8 cellular contexts compared by ENCODE assay signal in the genomic region with DNA sequence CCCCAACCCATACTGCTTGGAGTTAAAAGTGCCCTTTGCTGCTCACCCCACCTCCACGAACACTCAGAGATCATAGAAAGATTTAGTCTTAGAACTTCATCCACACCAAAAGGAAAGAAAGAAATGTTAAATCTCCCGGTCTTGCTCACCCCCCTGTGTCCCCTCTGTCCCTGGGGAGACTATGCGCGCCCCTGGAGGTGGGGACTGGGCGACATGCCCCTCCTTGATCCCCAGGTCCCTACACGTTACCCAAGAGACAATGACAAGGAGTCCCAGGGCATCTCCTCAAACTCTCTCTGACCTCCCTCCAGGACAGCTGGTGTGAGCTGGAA. TPM values are rescaled to one million over a fixed set of nuclear protein-coding genes. Genes with fewer than 3 reads are reported as not detected.
DNase-seq lines count a peak whose midpoint lies in the region; ATAC-seq, FAIRE-seq and TF ChIP-seq lines count a peak whose summit lies in the region.

No MANE protein-coding gene starts in this region.

- no peaks in the 10 kb centered on the region for H3K9me1 ChIP-seq in endothelial cell of umbilical vein (replicated peaks; ENCODE audit: control insufficient read depth, extremely low read depth, insufficient read depth, low read length)

- TF ChIP-seq CTCF in endothelial cell of umbilical vein (IDR thresholded peaks at IDR 0.05; ENCODE audit: extremely low read depth in 1 of 2, insufficient read depth in 1 of 2, low read depth in 1 of 2, low read length in 2 of 2): no peak

- no peak for TF ChIP-seq POLR2A in endothelial cell of umbilical vein (IDR thresholded peaks at IDR 0.05; ENCODE audit: low read depth, low read length)

- DNase-seq in endothelial cell of umbilical vein (ENCODE audit: low read depth, low spot score): no peak
- DNase-seq in skeletal muscle cell (ENCODE audit: low read depth): no peak
- DNase-seq in stimulated activated CD4-positive, alpha-beta T cell treated with anti-CD3 and anti-CD28 coated beads, Interleukin-2, amount 100 ng/mL, for 48 hours: no peak
- DNase-seq in NCI-H1105 (lab: John Stamatoyannopoulos, UW): no peak
- no peak for DNase-seq in NCI-H146 (lab: John Stamatoyannopoulos, UW)

- H3K4me1 ChIP-seq in endothelial cell of umbilical vein (ENCODE audit: control insufficient read depth, extremely low read depth, insufficient read depth, low read length): no peaks in the 10 kb centered on the region

- no peaks in the 10 kb centered on the region for H3K36me3 ChIP-seq in endothelial cell of umbilical vein (ENCODE audit: control insufficient read depth in 2 of 2, extremely low read depth in 1 of 2, insufficient read depth in 2 of 2, low read length in 2 of 2)

- H3K4me3 ChIP-seq in endothelial cell of umbilical vein (replicated peaks in 1 of 3; ENCODE audit: insufficient read depth in 1 of 3, low read depth in 1 of 3, low read length in 3 of 3) (peak overlapping the region in 1 of 3 experiments; percentile 23), skeletal muscle cell (ENCODE audit: low read depth, low read length) (peak overlapping the region; percentile 31)

- POLR2A ChIA-PET in endothelial cell of umbilical vein (lab: Charles Lee): no interaction called here

- H3K79me2 ChIP-seq in endothelial cell of umbilical vein (ENCODE audit: control insufficient read depth, insufficient read depth, low read length): no peaks in the 10 kb centered on the region

- H3K36me3 Mint-ChIP-seq in IgD-negative memory B cell: no peaks in the 10 kb centered on the region

- no peaks in the 10 kb centered on the region for H3K9me3 Mint-ChIP-seq in IgD-negative memory B cell

- ATAC-seq in GM19438 (IDR thresholded peaks at IDR 0.05; ENCODE audit: low read depth, unreplicated experiment) (peak; percentile 26), HG02759 (IDR thresholded peaks at IDR 0.05; ENCODE audit: unreplicated experiment) (no peak)

- intact Hi-C loops in endothelial cell of umbilical vein (cut with micrococcal nuclease): loop anchor here (5.0 kb wide), 1 partner anchor 46 kb away; no protein-coding TSS in a partner anchor

- H3K9me3 ChIP-seq in endothelial cell of umbilical vein (replicated peaks; ENCODE audit: control insufficient read depth, insufficient read depth, low read length): no peaks in the 10 kb centered on the region

- H3K4me3 Mint-ChIP-seq in IgD-negative memory B cell: peak overlapping the region; percentile 89 to 98 (median 95)

- no peak overlapping the region for H3K9ac ChIP-seq in endothelial cell of umbilical vein (replicated peaks; ENCODE audit: extremely low read depth, insufficient read depth, low read length)

- CTCF ChIA-PET in endothelial cell of umbilical vein (lab: Charles Lee): no interaction called here

- no peaks in the 10 kb centered on the region for H4K20me1 ChIP-seq in endothelial cell of umbilical vein (replicated peaks; ENCODE audit: control insufficient read depth, extremely low read depth, insufficient read depth, low read length)

- H3K27me3 Mint-ChIP-seq in IgD-negative memory B cell: peaks cover 1% of the 10 kb centered on the region

- H3K27me3 ChIP-seq in endothelial cell of umbilical vein (ENCODE audit: control insufficient read depth in 2 of 2, insufficient read depth in 2 of 2, low read length in 2 of 2): no peaks in the 10 kb centered on the region

- dilution Hi-C loops in endothelial cell of umbilical vein (cut with MboI; ENCODE audit: extremely low pct_ligation_motif_present, low sequenced_read_pairs): no loop called here

- no peak overlapping the region for H3K27ac ChIP-seq in endothelial cell of umbilical vein (ENCODE audit: insufficient read depth, low read depth, low read length)

- peaks cover 3 to 17% (median 9%) of the 10 kb centered on the region in 3 donors for H3K4me1 Mint-ChIP-seq in IgD-negative memory B cell

- FAIRE-seq in endothelial cell of umbilical vein (lab: Jason Lieb, UNC): no peak

- peak overlapping the region; percentile 5 to 93 (median 13) for H3K27ac Mint-ChIP-seq in IgD-negative memory B cell

- H3K4me2 ChIP-seq in endothelial cell of umbilical vein (ENCODE audit: insufficient read depth, low read length): peak overlapping the region; percentile 24

- BruUV-seq in endothelial cell of umbilical vein (replicated peaks; lab: Mats Ljungman, UMichigan): no TSS peak

- H2AFZ ChIP-seq in endothelial cell of umbilical vein (ENCODE audit: low read depth, low read length): peak overlapping the region; percentile 39

TF ChIP-seq in endothelial cell of umbilical vein, 7 proteins besides CTCF, POLR2A, EP300 and RAD21:
- TF ChIP-seq MYC (IDR thresholded peaks at IDR 0.05; ENCODE audit: low read depth, low read length) (no peak), JUN (IDR thresholded peaks at IDR 0.05; ENCODE audit: borderline replicate concordance, insufficient read depth, insufficient read length, low read depth) (no peak), GATA2 (IDR thresholded peaks at IDR 0.05; ENCODE audit: insufficient read depth, insufficient read length, low read depth, low read length) (no peak), FOS (IDR thresholded peaks at IDR 0.05; ENCODE audit: borderline replicate concordance, insufficient read depth, low read length) (no peak), EZH2 (IDR thresholded peaks at IDR 0.05; ENCODE audit: borderline replicate concordance, low read depth, low read length, severe bottlenecking) (no peak), POLR2AphosphoS5 (IDR thresholded peaks at IDR 0.05; ENCODE audit: insufficient read depth, low read depth, low read length) (no peak)
- TF ChIP-seq, protein P1, sequence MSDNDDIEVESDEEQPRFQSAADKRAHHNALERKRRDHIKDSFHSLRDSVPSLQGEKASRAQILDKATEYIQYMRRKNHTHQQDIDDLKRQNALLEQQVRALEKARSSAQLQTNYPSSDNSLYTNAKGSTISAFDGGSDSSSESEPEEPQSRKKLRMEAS (IDR thresholded peaks at IDR 0.05; ENCODE audit: insufficient read depth, insufficient read length): no peak

RNA-seq across cellular contexts. Expression of gene ITM2A, which starts 0.6 kb away (rescaled TPM):
- polyA plus RNA-seq in IgD-negative memory B cell (59.0 TPM), endothelial cell of umbilical vein (10.2 and 10.4 TPM in 2 replicates)
- 3.9 and 5.6 TPM in 2 replicates for total RNA-seq in endothelial cell of umbilical vein
- 6.8 and 8.6 TPM in 2 replicates for polyA plus RNA-seq in endothelial cell of umbilical vein (2011; cell fraction: cytosol; rRNA removed)
- 4.6 and 5.3 TPM in 2 replicates for polyA plus RNA-seq in endothelial cell of umbilical vein (2011; cell fraction: nucleus; rRNA removed)
- polyA plus RNA-seq in endothelial cell of umbilical vein (2012): 25.4 and 27.7 TPM in 2 replicates
- polyA minus RNA-seq in endothelial cell of umbilical vein: 10.4 and 22.6 TPM in 2 replicates
- not detected for polyA minus RNA-seq in endothelial cell of umbilical vein (2011; cell fraction: cytosol; rRNA and poly(A)+ RNA removed)
- 0.91 and 2.0 TPM in 2 replicates for polyA minus RNA-seq in endothelial cell of umbilical vein (2011; cell fraction: nucleus; rRNA and poly(A)+ RNA removed)
